Comparison of ENCODE assay signal across 15 cellular contexts in the genomic region with DNA sequence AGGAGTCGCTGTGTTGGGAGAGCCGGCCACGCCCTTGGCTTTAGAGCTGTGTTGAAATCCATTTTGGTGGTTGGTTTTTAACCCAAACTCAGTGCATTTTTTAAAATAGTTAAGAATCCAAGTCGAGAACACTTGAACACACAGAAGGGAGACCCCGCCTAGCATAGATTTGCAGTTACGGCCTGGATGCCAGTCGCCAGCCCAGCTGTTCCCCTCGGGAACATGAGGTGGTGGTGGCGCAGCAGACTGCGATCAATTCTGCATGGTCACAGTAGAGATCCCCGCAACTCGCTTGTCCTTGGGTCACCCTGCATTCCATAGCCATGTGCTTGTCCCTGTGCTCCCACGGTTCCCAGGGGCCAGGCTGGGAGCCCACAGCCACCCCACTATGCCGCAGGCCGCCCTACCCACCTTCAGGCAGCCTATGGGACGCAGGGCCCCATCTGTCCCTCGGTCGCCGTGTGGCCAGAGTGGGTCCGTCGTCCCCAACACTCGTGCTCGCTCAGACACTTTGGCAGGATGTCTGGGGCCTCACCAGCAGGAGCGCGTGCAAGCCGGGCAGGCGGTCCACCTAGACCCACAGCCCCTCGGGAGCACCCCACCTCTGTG. TPM values are rescaled to one million over a fixed set of nuclear protein-coding genes. Genes with fewer than 3 reads are reported as not detected.
DNase-seq lines count a peak whose midpoint lies in the region; ATAC-seq, FAIRE-seq and TF ChIP-seq lines count a peak whose summit lies in the region.
"Had no signal": no experiment of that assay in that cellular context is flagged by ENCODE, and none has a peak within 500 bp of the region (broad histone marks: within the 10 kb centered on the region; RNA-seq: fewer than 3 reads in every experiment).

No MANE protein-coding gene starts in this region.

- POLR2A ChIA-PET in activated CD8-positive, alpha-beta T cell treated with anti-CD3 and anti-CD28 coated beads for 36 hours (lab: Charles Lee): interaction anchor here (0.6 to 5.8 kb wide), 6 partner anchors 8 to 332 kb away, joined by 3 to 51 read pairs (median 6); a partner anchor contains a TSS
- POLR2A ChIA-PET in activated CD8-positive, alpha-beta T cell treated with anti-CD3 and anti-CD28 coated beads, Interleukin-2, amount 10 ng/mL, durations not matched to agents 7 days and 5 days (lab: Charles Lee): interaction anchor here (0.9 kb wide), 1 partner anchor 16 kb away, joined by 3 read pairs; no protein-coding TSS in a partner anchor

- H2AK5ac ChIP-seq in H9 (ENCODE audit: insufficient read length, low read length): no peak overlapping the region

- no peak overlapping the region for H3T11ph ChIP-seq in H9 (ENCODE audit: low read length)

- no peak overlapping the region for H2BK5ac ChIP-seq in H9 (ENCODE audit: insufficient read length, low read length)

- no peak overlapping the region for H2BK20ac ChIP-seq in H9 (ENCODE audit: low read depth, low read length, poor library complexity, severe bottlenecking)

- ATAC-seq in activated CD8-positive, alpha-beta T cell treated with anti-CD3 and anti-CD28 coated beads for 36 hours: no peak
- no peak for ATAC-seq in activated CD8-positive, alpha-beta T cell treated with anti-CD3 and anti-CD28 coated beads, Interleukin-2, amount 10 ng/mL, durations not matched to agents 7 days and 5 days
- no peak for ATAC-seq in pancreas
- ATAC-seq: A549; naive thymus-derived CD4-positive, alpha-beta T cell had no signal

- H3K79me2 ChIP-seq in H9 (ENCODE audit: insufficient read depth, low read length) (peaks cover 23% of the 10 kb centered on the region), mammary epithelial cell (ENCODE audit: insufficient read depth, low read length) (peaks cover 92% of the 10 kb centered on the region)

- peaks cover 16% of the 10 kb centered on the region for H3K4me1 Mint-ChIP-seq in activated CD8-positive, alpha-beta T cell treated with anti-CD3 and anti-CD28 coated beads for 36 hours (ENCODE audit: low read depth)
- peaks cover 14% of the 10 kb centered on the region for H3K4me1 Mint-ChIP-seq in activated CD8-positive, alpha-beta T cell treated with anti-CD3 and anti-CD28 coated beads, Interleukin-2, amount 10 ng/mL, durations not matched to agents 7 days and 5 days (ENCODE audit: low read depth)
- H3K4me1 Mint-ChIP-seq in H9: peaks cover 8 to 16% of the 10 kb centered on the region in 2 experiments
- H3K4me1 Mint-ChIP-seq in HFFc6 (ENCODE audit: low read depth): peaks cover 32% of the 10 kb centered on the region

- H3K9me3 ChIP-seq in H9 (ENCODE audit: control insufficient read depth, low read depth, low read length) (no peaks in the 10 kb centered on the region), mammary epithelial cell (replicated peaks; ENCODE audit: insufficient read depth, low read length) (no peaks in the 10 kb centered on the region), pancreas (no peaks in the 10 kb centered on the region)

- no peaks in the 10 kb centered on the region for H3K4me1 ChIP-seq in H9 (ENCODE audit: insufficient read depth, low read length)
- H3K4me1 ChIP-seq in mammary epithelial cell (ENCODE audit: insufficient read depth, low read length): peaks cover 6% of the 10 kb centered on the region
- peaks cover 0 to 17% (median 0%) of the 10 kb centered on the region in 3 donors for H3K4me1 ChIP-seq in pancreas

- H4K5ac ChIP-seq in H9 (ENCODE audit: insufficient read length, low read depth, low read length): no peak overlapping the region

- H3K36me3 Mint-ChIP-seq in activated CD8-positive, alpha-beta T cell treated with anti-CD3 and anti-CD28 coated beads for 36 hours (ENCODE audit: low read depth): peaks cover 55% of the 10 kb centered on the region
- H3K36me3 Mint-ChIP-seq in activated CD8-positive, alpha-beta T cell treated with anti-CD3 and anti-CD28 coated beads, Interleukin-2, amount 10 ng/mL, durations not matched to agents 7 days and 5 days (ENCODE audit: low read depth): peaks cover 68% of the 10 kb centered on the region
- H3K36me3 Mint-ChIP-seq in H9 (ENCODE audit: insufficient read depth in 1 of 3, low read depth in 3 of 3) (peaks cover 34 to 70% (median 63%) of the 10 kb centered on the region in 3 experiments; a peak in 6 of 7 replicates), HFFc6 (ENCODE audit: low read depth) (peaks cover 39% of the 10 kb centered on the region)

- no peak overlapping the region for H3K18ac ChIP-seq in H9 (ENCODE audit: insufficient read length, low read depth, low read length)

- no peak for FAIRE-seq in pancreas (lab: Jason Lieb, UNC)
- FAIRE-seq: A549 had no signal

- no peak overlapping the region for H2AFZ ChIP-seq in H9 (ENCODE audit: low read length)
- no peak overlapping the region for H2AFZ ChIP-seq in mammary epithelial cell (ENCODE audit: low read depth, low read length)
- H2AFZ ChIP-seq: GM23248 had no signal

- TF ChIP-seq CTCF in activated CD8-positive, alpha-beta T cell treated with anti-CD3 and anti-CD28 coated beads for 36 hours (IDR thresholded peaks at IDR 0.05): no peak
- TF ChIP-seq CTCF in H9 (conservative IDR thresholded peaks at IDR 0.05) (no peak), mammary epithelial cell (conservative IDR thresholded peaks at IDR 0.05 in 1 of 2, IDR thresholded peaks at IDR 0.05 in 1 of 2; ENCODE audit: extremely low read depth in 1 of 2, insufficient read depth in 1 of 2, low read depth in 1 of 2, low read length in 2 of 2) (no peak), pancreas (IDR thresholded peaks at IDR 0.05) (no peak), HFFc6 (IDR thresholded peaks at IDR 0.05) (no peak)

- peaks cover 11% of the 10 kb centered on the region for H3K9me3 Mint-ChIP-seq in activated CD8-positive, alpha-beta T cell treated with anti-CD3 and anti-CD28 coated beads for 36 hours
- peaks cover 13% of the 10 kb centered on the region for H3K9me3 Mint-ChIP-seq in activated CD8-positive, alpha-beta T cell treated with anti-CD3 and anti-CD28 coated beads, Interleukin-2, amount 10 ng/mL, durations not matched to agents 7 days and 5 days (ENCODE audit: insufficient read depth)
- H3K9me3 Mint-ChIP-seq in H9 (peaks cover 8 to 11% of the 10 kb centered on the region in 2 experiments), HFFc6 (peaks cover 18% of the 10 kb centered on the region)

- H3K4me3 Mint-ChIP-seq in activated CD8-positive, alpha-beta T cell treated with anti-CD3 and anti-CD28 coated beads for 36 hours: no peak overlapping the region
- no peak overlapping the region for H3K4me3 Mint-ChIP-seq in activated CD8-positive, alpha-beta T cell treated with anti-CD3 and anti-CD28 coated beads, Interleukin-2, amount 10 ng/mL, durations not matched to agents 7 days and 5 days
- H3K4me3 Mint-ChIP-seq in H9 (no peak overlapping the region), HFFc6 (no peak overlapping the region)

- no peak overlapping the region for H3K4me3 ChIP-seq in mammary epithelial cell (replicated peaks in 1 of 3; ENCODE audit: insufficient read depth in 1 of 3, low read depth in 2 of 3, low read length in 3 of 3)
- no peak overlapping the region for H3K4me3 ChIP-seq in pancreas
- H3K4me3 ChIP-seq: A549, GM23248 had no signal

- dilution Hi-C loops in mammary epithelial cell (cut with HindIII; ENCODE audit: low sequenced_read_pairs): no loop called here

- peaks cover 8% of the 10 kb centered on the region for H3K36me3 ChIP-seq in mammary epithelial cell (ENCODE audit: insufficient read depth, low read length)
- H3K36me3 ChIP-seq in pancreas: peaks cover 0 to 33% (median 9%) of the 10 kb centered on the region in 3 donors

- H2BK120ac ChIP-seq in H9 (ENCODE audit: low read depth, low read length, poor library complexity, severe bottlenecking): no peak overlapping the region

- intact Hi-C loops in activated CD8-positive, alpha-beta T cell treated with anti-CD3 and anti-CD28 coated beads for 36 hours (cut with micrococcal nuclease): no loop called here
- intact Hi-C loops in mammary epithelial cell (cut with micrococcal nuclease): no loop called here
- intact Hi-C loops in pancreas (cut with DNase I): no loop called here

- no peak overlapping the region for H3K4me2 ChIP-seq in H9 (ENCODE audit: insufficient read depth, insufficient read length, low read length)
- H3K4me2 ChIP-seq in mammary epithelial cell (ENCODE audit: insufficient read depth, low read depth, low read length): no peak overlapping the region
- H3K4me2 ChIP-seq: A549 had no signal

- H3K4ac ChIP-seq in H9 (ENCODE audit: low read depth, low read length): no peak overlapping the region

- no peak overlapping the region for H3K14ac ChIP-seq in H9 (ENCODE audit: insufficient read depth, low read length)

- H3K23ac ChIP-seq in H9 (ENCODE audit: insufficient read length, low read depth, low read length): no peak overlapping the region

- no peaks in the 10 kb centered on the region for H3K27me3 Mint-ChIP-seq in activated CD8-positive, alpha-beta T cell treated with anti-CD3 and anti-CD28 coated beads for 36 hours
- no peaks in the 10 kb centered on the region for H3K27me3 Mint-ChIP-seq in activated CD8-positive, alpha-beta T cell treated with anti-CD3 and anti-CD28 coated beads, Interleukin-2, amount 10 ng/mL, durations not matched to agents 7 days and 5 days (ENCODE audit: low read depth)
- peaks cover 2% of the 10 kb centered on the region; the same call in 1 of the 2 replicates for H3K27me3 Mint-ChIP-seq in H9 (ENCODE audit: low read depth)
- H3K27me3 Mint-ChIP-seq in HFFc6 (ENCODE audit: insufficient read depth): peaks cover 13% of the 10 kb centered on the region
- H3K27me3 Mint-ChIP-seq: naive thymus-derived CD4-positive, alpha-beta T cell had no signal

- no peaks in the 10 kb centered on the region for H3K27me3 ChIP-seq in H9 (ENCODE audit: insufficient read depth, low read length)
- no peaks in the 10 kb centered on the region for H3K27me3 ChIP-seq in mammary epithelial cell (ENCODE audit: insufficient read depth, low read length)
- no peaks in the 10 kb centered on the region for H3K27me3 ChIP-seq in pancreas

- no peak overlapping the region for H3K27ac Mint-ChIP-seq in activated CD8-positive, alpha-beta T cell treated with anti-CD3 and anti-CD28 coated beads for 36 hours
- no peak overlapping the region for H3K27ac Mint-ChIP-seq in activated CD8-positive, alpha-beta T cell treated with anti-CD3 and anti-CD28 coated beads, Interleukin-2, amount 10 ng/mL, durations not matched to agents 7 days and 5 days
- H3K27ac Mint-ChIP-seq in H9 (peak overlapping the region in 1 of 3 experiments; percentile 50; a peak in 1 of 7 replicates), HFFc6 (no peak overlapping the region)

- H4K91ac ChIP-seq in H9 (ENCODE audit: insufficient read length, low read depth, low read length): no peak overlapping the region

- BruUV-seq in mammary epithelial cell (replicated peaks; lab: Mats Ljungman, UMichigan): TSS peak; percentile 66

- H2BK15ac ChIP-seq in H9 (ENCODE audit: low read depth, low read length): no peak overlapping the region

- no CpG with 5 or more reads among the region's 28 CpGs for WGBS in H9 (ENCODE audit: extremely low coverage, insufficient read length, low lambda C conversion rate)
- 92% methylated on average over 14 of the region's 28 CpGs for WGBS in mammary epithelial cell (ENCODE audit: low coverage, missing lambda C conversion rate)
- 85 to 90% methylated on average over 28 of the region's 28 CpGs for WGBS in pancreas, 2 donors

- no peaks in the 10 kb centered on the region for H4K20me1 ChIP-seq in H9 (ENCODE audit: control insufficient read depth, insufficient read depth, insufficient read length)
- peaks cover 18% of the 10 kb centered on the region for H4K20me1 ChIP-seq in mammary epithelial cell (ENCODE audit: insufficient read depth, low read length)

- H3K9ac ChIP-seq in H9 (ENCODE audit: extremely low read depth, insufficient read length, low read length) (no peak overlapping the region), mammary epithelial cell (ENCODE audit: insufficient read depth, low read length) (no peak overlapping the region)
- H3K9ac ChIP-seq: GM23248 had no signal

- no peak overlapping the region for H3K27ac ChIP-seq in H9 (ENCODE audit: insufficient read length, low read depth, low read length)
- H3K27ac ChIP-seq in mammary epithelial cell (ENCODE audit: insufficient read depth, low read depth, low read length): no peak overlapping the region
- H3K27ac ChIP-seq in pancreas: no peak overlapping the region
- H3K27ac ChIP-seq: A549, GM23248 had no signal

- CTCF ChIA-PET in activated CD8-positive, alpha-beta T cell treated with anti-CD3 and anti-CD28 coated beads for 36 hours (lab: Charles Lee): no interaction called here
- CTCF ChIA-PET in activated CD8-positive, alpha-beta T cell treated with anti-CD3 and anti-CD28 coated beads, Interleukin-2, amount 10 ng/mL, durations not matched to agents 7 days and 5 days (lab: Charles Lee): no interaction called here
- CTCF ChIA-PET in mammary epithelial cell (lab: Charles Lee; ENCODE audit: low non-redundant PET): no interaction called here

- peaks cover 5% of the 10 kb centered on the region for H3K23me2 ChIP-seq in H9 (ENCODE audit: insufficient read length, low read depth, low read length, poor library complexity, severe bottlenecking)

- in situ Hi-C loops in mammary epithelial cell (cut with MboI; ENCODE audit: low sequenced_read_pairs in 2 of 2): no loop called here

- no peak overlapping the region for H2BK12ac ChIP-seq in H9 (ENCODE audit: insufficient read length, low read depth, low read length)

- no peak overlapping the region for H4K8ac ChIP-seq in H9 (replicated peaks; ENCODE audit: insufficient read length, low read depth, low read length)

- DNase-seq in activated CD8-positive, alpha-beta T cell treated with anti-CD3 and anti-CD28 coated beads for 36 hours: peak; percentile 1
- DNase-seq in activated CD8-positive, alpha-beta T cell treated with anti-CD3 and anti-CD28 coated beads, Interleukin-2, amount 10 ng/mL, durations not matched to agents 7 days and 5 days: no peak
- DNase-seq in H9 (peak; percentile 19), mammary epithelial cell (no peak), pancreas (peak in 4 of 6 donors; percentile 13 to 76 (median 37)), SW480 (ENCODE audit: low spot score) (no peak), kidney glomerular epithelial cell (lab: John Stamatoyannopoulos, UW) (no peak), HFFc6 (no peak)
- DNase-seq: activated CD4-positive, alpha-beta T cell treated with anti-CD3 and anti-CD28 coated beads, Interleukin-2, amount 50 U/mL, for 4 hours; effector CD4-positive, alpha-beta T cell; GF-D8; GM23248; naive thymus-derived CD4-positive, alpha-beta T cell; NCI-H1105 had no signal

- H3K56ac ChIP-seq in H9 (ENCODE audit: insufficient read length, low read depth, low read length): no peak overlapping the region

- peaks cover 8% of the 10 kb centered on the region for H3K79me1 ChIP-seq in H9 (ENCODE audit: insufficient read depth, low read depth, low read length, poor library complexity, severe bottlenecking)

RNA-seq across cellular contexts. Expression of a gene that starts 4.7 kb away (rescaled TPM):
- total RNA-seq in activated CD8-positive, alpha-beta T cell treated with anti-CD3 and anti-CD28 coated beads for 36 hours: 10 to 100 TPM; 22.2 to 23.5 TPM
- total RNA-seq in activated CD8-positive, alpha-beta T cell treated with anti-CD3 and anti-CD28 coated beads, Interleukin-2, amount 10 ng/mL, durations not matched to agents 7 days and 5 days: 10 to 100 TPM; 24.7 to 25.6 TPM
- 31.0 and 31.3 TPM in 2 replicates for total RNA-seq in H9 (2021)
- 10 to 100 TPM in 1 of 2 donors, 1 to 10 TPM in 1; 5.7 to 19.6 TPM for total RNA-seq in mammary epithelial cell
- polyA plus RNA-seq in mammary epithelial cell: 14.5 TPM
- 9.7 TPM for polyA minus RNA-seq in mammary epithelial cell
- 1 to 10 TPM; 6.3 to 9.3 (median 7.8) TPM for total RNA-seq in pancreas
- 10 to 100 TPM; 18.9 to 33.2 TPM for polyA plus RNA-seq in pancreas
- total RNA-seq in HFFc6 (2021; fragmentation: NEBNext Ultra II Directional; extraction: Animal tissue kit (Norgen Biotek cat#: 25700)): 10 to 100 TPM; 10.4 to 17.2 (median 12.5) TPM

RNA-seq across cellular contexts. Expression of a gene that starts 10.7 kb away (rescaled TPM):
- 10 to 100 TPM; 67.8 to 68.3 TPM for total RNA-seq in activated CD8-positive, alpha-beta T cell treated with anti-CD3 and anti-CD28 coated beads for 36 hours
- 10 to 100 TPM; 51.1 to 60.7 TPM for total RNA-seq in activated CD8-positive, alpha-beta T cell treated with anti-CD3 and anti-CD28 coated beads, Interleukin-2, amount 10 ng/mL, durations not matched to agents 7 days and 5 days
- 56.9 and 62.3 TPM in 2 replicates for total RNA-seq in H9 (2021)
- total RNA-seq in mammary epithelial cell: 10 to 100 TPM; 37.7 to 42.3 TPM
- polyA plus RNA-seq in mammary epithelial cell: 66.4 TPM
- polyA minus RNA-seq in mammary epithelial cell: 11.7 TPM
- total RNA-seq in pancreas: 10 to 100 TPM; 18.1 to 24.7 (median 23.9) TPM
- 100 to 1,000 TPM; 103 to 113 TPM for polyA plus RNA-seq in pancreas
- 10 to 100 TPM; 48.3 to 55.4 (median 49.6) TPM for total RNA-seq in HFFc6 (2021; fragmentation: NEBNext Ultra II Directional; extraction: Animal tissue kit (Norgen Biotek cat#: 25700))

RNA-seq across cellular contexts. Expression of a gene that starts 15.9 kb away (rescaled TPM):
- 100 to 1,000 TPM; 349 to 350 TPM for total RNA-seq in activated CD8-positive, alpha-beta T cell treated with anti-CD3 and anti-CD28 coated beads for 36 hours
- 100 to 1,000 TPM; 313 to 322 TPM for total RNA-seq in activated CD8-positive, alpha-beta T cell treated with anti-CD3 and anti-CD28 coated beads, Interleukin-2, amount 10 ng/mL, durations not matched to agents 7 days and 5 days
- total RNA-seq in H9 (2021) (258 and 279 TPM in 2 replicates), mammary epithelial cell (100 to 1,000 TPM; 327 to 372 TPM), pancreas (100 to 1,000 TPM; 160 to 251 (median 205) TPM)
- polyA plus RNA-seq in mammary epithelial cell (595 TPM), pancreas (100 to 1,000 TPM; 167 to 234 TPM)
- 273 TPM for polyA minus RNA-seq in mammary epithelial cell
- 100 to 1,000 TPM; 578 to 615 (median 590) TPM for total RNA-seq in HFFc6 (2021; fragmentation: NEBNext Ultra II Directional; extraction: Animal tissue kit (Norgen Biotek cat#: 25700))

RNA-seq across cellular contexts. Expression of a gene that starts 41.7 kb away (rescaled TPM):
- total RNA-seq in activated CD8-positive, alpha-beta T cell treated with anti-CD3 and anti-CD28 coated beads for 36 hours: 100 to 1,000 TPM; 375 to 376 TPM
- total RNA-seq in activated CD8-positive, alpha-beta T cell treated with anti-CD3 and anti-CD28 coated beads, Interleukin-2, amount 10 ng/mL, durations not matched to agents 7 days and 5 days: 100 to 1,000 TPM; 339 to 344 TPM
- total RNA-seq in H9 (2021) (88.2 and 94.3 TPM in 2 replicates), mammary epithelial cell (100 to 1,000 TPM; 229 to 242 TPM), pancreas (100 to 1,000 TPM in 2 of 6 donors, 10 to 100 TPM in 4; 71.5 to 114 (median 98.6) TPM)
- polyA plus RNA-seq in mammary epithelial cell (461 TPM), pancreas (100 to 1,000 TPM; 317 TPM)
- polyA minus RNA-seq in mammary epithelial cell: 86.1 TPM
- total RNA-seq in HFFc6 (2021; fragmentation: NEBNext Ultra II Directional; extraction: Animal tissue kit (Norgen Biotek cat#: 25700)): 100 to 1,000 TPM; 215 to 313 (median 247) TPM

RNA-seq across cellular contexts. Expression of a gene that starts 51.3 kb away (rescaled TPM):
- 1 to 10 TPM; 3.4 to 3.5 TPM for total RNA-seq in activated CD8-positive, alpha-beta T cell treated with anti-CD3 and anti-CD28 coated beads for 36 hours
- 1 to 10 TPM; 4.1 to 4.4 TPM for total RNA-seq in activated CD8-positive, alpha-beta T cell treated with anti-CD3 and anti-CD28 coated beads, Interleukin-2, amount 10 ng/mL, durations not matched to agents 7 days and 5 days
- total RNA-seq in H9 (2021) (1.4 and 1.6 TPM in 2 replicates), mammary epithelial cell (under 1 TPM; 0.33 to 0.47 TPM), pancreas (under 1 TPM; 0.08 to 0.69 (median 0.34) TPM)
- polyA plus RNA-seq in mammary epithelial cell (0.14 TPM), pancreas (under 1 TPM; 0.59 to 0.80 TPM)
- polyA minus RNA-seq in mammary epithelial cell: not detected
- 1 to 10 TPM; 1.1 to 2.3 (median 1.2) TPM for total RNA-seq in HFFc6 (2021; fragmentation: NEBNext Ultra II Directional; extraction: Animal tissue kit (Norgen Biotek cat#: 25700))
- polyA plus RNA-seq: naive thymus-derived CD4-positive, alpha-beta T cell had no signal

Comparison
In these comparisons a context has a peak if more than half of its experiments do, and no peak if none do; other contexts are left out.
1. DNase-seq: peak in activated CD8-positive, alpha-beta T cell treated with anti-CD3 and anti-CD28 coated beads for 36 hours (single experiment), H9 (single experiment) and pancreas (4 of 6); none in activated CD8-positive, alpha-beta T cell treated with anti-CD3 and anti-CD28 coated beads, Interleukin-2, amount 10 ng/mL, durations not matched to agents 7 days and 5 days (single experiment), mammary epithelial cell (single experiment), SW480 (single experiment), kidney glomerular epithelial cell (single experiment) and HFFc6 (single experiment).